ENCODE assay signal across 11 cellular contexts in genomic region chr4:8879574-8879973, GRCh38. TPM values are rescaled to one million over a fixed set of nuclear protein-coding genes. Genes with fewer than 3 reads are reported as not detected.
"Had no signal": no experiment of that assay in that cellular context is flagged by ENCODE, and none has a peak within 500 bp of the region (broad histone marks: within the 10 kb centered on the region; RNA-seq: fewer than 3 reads in every experiment).

No MANE protein-coding gene starts in this region.

- H3K27ac ChIP-seq: GM23248, HL-60 had no signal

- DNase-seq: GM23248, GOT3, H9, HCEC 1CT, HFFc6, IMR-90, KG1 had no signal

- ATAC-seq: K562 had no signal

- H3K9ac ChIP-seq: GM23248 had no signal

- FAIRE-seq: H54, K562 had no signal

- H2AFZ ChIP-seq: GM23248 had no signal

- H3K27ac Mint-ChIP-seq: H9, HFFc6 had no signal

- H3K9me3 Mint-ChIP-seq: HFFc6 had no signal

- H3K4me3 Mint-ChIP-seq: H9, HFFc6 had no signal

- H3K4me3 ChIP-seq: GM23248, K562 had no signal

RNA-seq across cellular contexts. Expression of gene HMX1, which starts 7.9 kb away (rescaled TPM):
- total RNA-seq: GM23248, HFFc6, HT1080, IMR-90, K562 had no signal
- polyA plus RNA-seq: GM23248, IMR-90, K562 had no signal
